ENCODE assay signal across 1 cellular context in the genomic region with DNA sequence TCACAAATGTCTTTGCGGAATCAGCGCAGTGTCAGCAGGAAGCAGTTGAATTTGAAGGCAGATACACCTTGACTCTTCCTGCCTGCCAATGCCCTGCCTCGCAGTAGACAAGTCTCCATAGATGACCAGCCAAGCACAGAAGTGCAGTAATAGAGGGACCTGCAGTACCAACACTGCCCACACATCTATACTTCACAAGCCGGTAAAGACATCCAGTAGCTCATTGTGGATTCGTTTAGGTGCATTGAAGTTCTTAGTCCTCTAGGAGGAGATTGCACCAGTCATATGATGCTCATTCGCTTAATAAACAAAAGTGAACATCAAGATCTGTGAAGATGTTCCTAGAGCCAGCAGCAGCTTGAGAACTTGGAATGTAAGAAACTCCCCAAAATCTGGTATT.
TF ChIP-seq lines count a peak whose summit lies in the region.

No MANE protein-coding gene starts in this region.

TF ChIP-seq in WTC11, 78 proteins besides CTCF, POLR2A, EP300 and RAD21 (continued from another document):
- TF ChIP-seq, protein P1, sequence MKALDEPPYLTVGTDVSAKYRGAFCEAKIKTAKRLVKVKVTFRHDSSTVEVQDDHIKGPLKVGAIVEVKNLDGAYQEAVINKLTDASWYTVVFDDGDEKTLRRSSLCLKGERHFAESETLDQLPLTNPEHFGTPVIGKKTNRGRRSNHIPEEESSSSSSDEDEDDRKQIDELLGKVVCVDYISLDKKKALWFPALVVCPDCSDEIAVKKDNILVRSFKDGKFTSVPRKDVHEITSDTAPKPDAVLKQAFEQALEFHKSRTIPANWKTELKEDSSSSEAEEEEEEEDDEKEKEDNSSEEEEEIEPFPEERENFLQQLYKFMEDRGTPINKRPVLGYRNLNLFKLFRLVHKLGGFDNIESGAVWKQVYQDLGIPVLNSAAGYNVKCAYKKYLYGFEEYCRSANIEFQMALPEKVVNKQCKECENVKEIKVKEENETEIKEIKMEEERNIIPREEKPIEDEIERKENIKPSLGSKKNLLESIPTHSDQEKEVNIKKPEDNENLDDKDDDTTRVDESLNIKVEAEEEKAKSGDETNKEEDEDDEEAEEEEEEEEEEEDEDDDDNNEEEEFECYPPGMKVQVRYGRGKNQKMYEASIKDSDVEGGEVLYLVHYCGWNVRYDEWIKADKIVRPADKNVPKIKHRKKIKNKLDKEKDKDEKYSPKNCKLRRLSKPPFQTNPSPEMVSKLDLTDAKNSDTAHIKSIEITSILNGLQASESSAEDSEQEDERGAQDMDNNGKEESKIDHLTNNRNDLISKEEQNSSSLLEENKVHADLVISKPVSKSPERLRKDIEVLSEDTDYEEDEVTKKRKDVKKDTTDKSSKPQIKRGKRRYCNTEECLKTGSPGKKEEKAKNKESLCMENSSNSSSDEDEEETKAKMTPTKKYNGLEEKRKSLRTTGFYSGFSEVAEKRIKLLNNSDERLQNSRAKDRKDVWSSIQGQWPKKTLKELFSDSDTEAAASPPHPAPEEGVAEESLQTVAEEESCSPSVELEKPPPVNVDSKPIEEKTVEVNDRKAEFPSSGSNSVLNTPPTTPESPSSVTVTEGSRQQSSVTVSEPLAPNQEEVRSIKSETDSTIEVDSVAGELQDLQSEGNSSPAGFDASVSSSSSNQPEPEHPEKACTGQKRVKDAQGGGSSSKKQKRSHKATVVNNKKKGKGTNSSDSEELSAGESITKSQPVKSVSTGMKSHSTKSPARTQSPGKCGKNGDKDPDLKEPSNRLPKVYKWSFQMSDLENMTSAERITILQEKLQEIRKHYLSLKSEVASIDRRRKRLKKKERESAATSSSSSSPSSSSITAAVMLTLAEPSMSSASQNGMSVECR (CRISPR knock-in tag; IDR thresholded peaks at IDR 0.05; ENCODE audit: borderline replicate concordance), result no peak
- TF ChIP-seq HMGA2 (CRISPR knock-in tag; IDR thresholded peaks at IDR 0.05) (no peak), IRF2 (CRISPR knock-in tag; IDR thresholded peaks at IDR 0.05; ENCODE audit: borderline replicate concordance, low read depth) (no peak), PRRX2 (CRISPR knock-in tag; IDR thresholded peaks at IDR 0.05) (no peak), ZNF423 (CRISPR knock-in tag; IDR thresholded peaks at IDR 0.05) (no peak), JUN (CRISPR knock-in tag; IDR thresholded peaks at IDR 0.05) (no peak), CREB1 (CRISPR knock-in tag; IDR thresholded peaks at IDR 0.05) (no peak), NFE2L1 (CRISPR knock-in tag; IDR thresholded peaks at IDR 0.05) (no peak)
- TF ChIP-seq, protein P2, sequence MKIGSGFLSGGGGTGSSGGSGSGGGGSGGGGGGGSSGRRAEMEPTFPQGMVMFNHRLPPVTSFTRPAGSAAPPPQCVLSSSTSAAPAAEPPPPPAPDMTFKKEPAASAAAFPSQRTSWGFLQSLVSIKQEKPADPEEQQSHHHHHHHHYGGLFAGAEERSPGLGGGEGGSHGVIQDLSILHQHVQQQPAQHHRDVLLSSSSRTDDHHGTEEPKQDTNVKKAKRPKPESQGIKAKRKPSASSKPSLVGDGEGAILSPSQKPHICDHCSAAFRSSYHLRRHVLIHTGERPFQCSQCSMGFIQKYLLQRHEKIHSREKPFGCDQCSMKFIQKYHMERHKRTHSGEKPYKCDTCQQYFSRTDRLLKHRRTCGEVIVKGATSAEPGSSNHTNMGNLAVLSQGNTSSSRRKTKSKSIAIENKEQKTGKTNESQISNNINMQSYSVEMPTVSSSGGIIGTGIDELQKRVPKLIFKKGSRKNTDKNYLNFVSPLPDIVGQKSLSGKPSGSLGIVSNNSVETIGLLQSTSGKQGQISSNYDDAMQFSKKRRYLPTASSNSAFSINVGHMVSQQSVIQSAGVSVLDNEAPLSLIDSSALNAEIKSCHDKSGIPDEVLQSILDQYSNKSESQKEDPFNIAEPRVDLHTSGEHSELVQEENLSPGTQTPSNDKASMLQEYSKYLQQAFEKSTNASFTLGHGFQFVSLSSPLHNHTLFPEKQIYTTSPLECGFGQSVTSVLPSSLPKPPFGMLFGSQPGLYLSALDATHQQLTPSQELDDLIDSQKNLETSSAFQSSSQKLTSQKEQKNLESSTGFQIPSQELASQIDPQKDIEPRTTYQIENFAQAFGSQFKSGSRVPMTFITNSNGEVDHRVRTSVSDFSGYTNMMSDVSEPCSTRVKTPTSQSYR (CRISPR knock-in tag; IDR thresholded peaks at IDR 0.05), result no peak
